Comparison of ENCODE assay signal across 19 cellular contexts in the genomic region with DNA sequence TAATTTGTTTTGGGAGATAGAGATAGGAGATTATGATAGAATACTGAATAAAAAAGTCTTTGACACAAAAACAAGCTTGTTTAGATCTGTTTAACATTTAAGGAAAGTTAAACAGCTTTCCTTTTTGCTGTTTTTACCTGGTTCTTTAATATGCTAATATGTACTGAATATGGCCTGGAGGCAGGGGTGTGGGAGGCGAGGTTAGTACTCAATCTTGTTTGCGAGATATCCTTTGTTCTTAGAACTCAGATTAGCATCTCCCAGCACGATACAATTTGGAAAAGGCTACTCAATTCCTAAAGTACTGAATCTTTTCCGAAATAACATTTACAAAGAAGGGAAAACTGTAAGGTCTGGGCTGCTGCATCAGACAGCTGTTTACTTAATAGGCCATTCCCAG. TPM values are rescaled to one million over a fixed set of nuclear protein-coding genes. Genes with fewer than 3 reads are reported as not detected.
"Had no signal": no experiment of that assay in that cellular context is flagged by ENCODE, and none has a peak within 500 bp of the region (broad histone marks: within the 10 kb centered on the region; RNA-seq: fewer than 3 reads in every experiment).

No MANE protein-coding gene starts in this region.

- ATAC-seq: left lung; naive thymus-derived CD8-positive, alpha-beta T cell; stimulated activated memory B cell treated with anti-CD40 and anti-IgM and Interleukin-4, amounts not matched to agents 10 μg/mL and 1 μg/mL and 100 μg/mL, for 72 hours; T-helper 17 cell had no signal

- H3K27me3 ChIP-seq: left lung, sigmoid colon, testis, uterus had no signal

- H3K4me3 ChIP-seq: coronary artery, left lung, lung, sigmoid colon, smooth muscle cell, testis, uterus had no signal

- FAIRE-seq: astrocyte had no signal

- H3K4me1 ChIP-seq: left lung, sigmoid colon, testis, uterus had no signal

- DNase-seq: activated CD4-positive, alpha-beta memory T cell treated with anti-CD3 and anti-CD28 coated beads for 36 hours; activated CD4-positive, alpha-beta T cell treated with anti-CD3 and anti-CD28 coated beads for 48 hours; activated naive CD4-positive, alpha-beta T cell treated with Interleukin-2 at 50 U/mL for 16 hours; activated naive CD8-positive, alpha-beta T cell treated with anti-CD3 and anti-CD28 coated beads for 36 hours; activated T-cell treated with anti-CD3 and anti-CD28 coated beads, Interleukin-2, amount 50 U/mL, for 48 hours; left lung; naive thymus-derived CD8-positive, alpha-beta T cell; retina; sigmoid colon; stimulated activated CD4-positive, alpha-beta T cell treated with anti-CD3 and anti-CD28 coated beads, Interleukin-15, amount 100 ng/mL, for 24 hours; T-helper 17 cell; testis; uterus had no signal

- H3K27ac ChIP-seq: coronary artery, epithelial cell of prostate, left lung, sigmoid colon, testis, uterus had no signal

- H3K9me3 ChIP-seq: left lung, sigmoid colon, testis, uterus had no signal

- H3K36me3 ChIP-seq: left lung, sigmoid colon, uterus had no signal

RNA-seq across cellular contexts. Expression of a gene that starts 40.8 kb away (rescaled TPM):
- total RNA-seq: activated CD4-positive, alpha-beta memory T cell treated with anti-CD3 and anti-CD28 coated beads for 36 hours; naive thymus-derived CD8-positive, alpha-beta T cell had no signal
- polyA plus RNA-seq: naive thymus-derived CD8-positive, alpha-beta T cell had no signal
